In the genomic region with DNA sequence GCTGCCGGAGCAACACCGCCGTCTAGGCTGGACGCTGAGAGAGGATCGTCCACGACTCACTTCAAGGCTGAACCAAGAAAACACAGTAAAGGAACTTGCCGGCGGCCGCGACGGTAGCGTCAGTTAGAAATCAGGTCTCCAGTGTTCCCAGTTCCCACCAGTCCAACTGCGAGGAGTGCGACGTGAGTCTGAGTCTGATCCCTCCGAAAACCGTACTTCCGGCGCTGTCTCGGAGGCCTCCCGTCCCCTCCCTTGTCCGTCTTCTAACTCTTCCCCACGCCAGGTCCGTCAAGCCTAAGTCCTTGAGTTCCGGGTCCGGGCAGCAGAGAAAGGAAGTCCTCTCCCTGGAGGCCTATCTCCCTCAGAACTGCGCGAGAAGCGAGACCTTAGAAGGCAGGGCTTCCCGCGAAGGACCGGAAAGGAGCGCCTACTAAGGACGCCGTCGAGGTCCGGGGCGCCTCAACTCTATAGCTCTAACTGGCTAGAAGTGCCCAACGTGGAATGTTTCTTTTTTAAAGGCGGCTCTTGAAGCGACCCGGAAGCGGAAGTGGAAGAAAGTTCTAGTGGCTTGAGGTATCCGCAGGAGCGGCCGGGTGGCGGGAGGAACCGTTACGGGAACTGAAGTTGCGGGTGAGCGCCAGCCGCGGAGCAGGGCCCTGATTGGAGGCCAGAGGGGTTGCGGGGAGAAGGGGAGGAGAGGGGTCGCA, we compare ENCODE assay signal across 1 cellular context.
A peak's percentile ranks its signal among the peaks of the same experiment; 100 is the strongest.
TF ChIP-seq lines count a peak whose summit lies in the region.

A gene with protein sequence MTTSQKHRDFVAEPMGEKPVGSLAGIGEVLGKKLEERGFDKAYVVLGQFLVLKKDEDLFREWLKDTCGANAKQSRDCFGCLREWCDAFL (plus strand): TSS at position 563 of the 707 bp plus-strand sequence. CDS start 748 bp downstream, outside the sequence.
TSS of gene EIF1AD (minus strand) at position 217 of the 707 bp plus-strand sequence. CDS start 1,768 bp downstream, outside the sequence.

TF ChIP-seq in HEK293, 187 proteins besides CTCF, POLR2A, EP300 and RAD21 (continued from another document):
- TF ChIP-seq ZNF639 (tag by site-specific recombination; IDR thresholded peaks at IDR 0.05) (peak; percentile 100), ZNF426 (tag by site-specific recombination; IDR thresholded peaks at IDR 0.05) (no peak), ZNF433 (tag by site-specific recombination; IDR thresholded peaks at IDR 0.05; ENCODE audit: low read depth) (no peak), REST (tag by site-specific recombination; IDR thresholded peaks at IDR 0.05) (peak; percentile 62), ZSCAN18 (tag by site-specific recombination; IDR thresholded peaks at IDR 0.05) (no peak), ZNF560 (tag by site-specific recombination; IDR thresholded peaks at IDR 0.05; ENCODE audit: borderline replicate concordance) (no peak), PRDM6 (tag by site-specific recombination; IDR thresholded peaks at IDR 0.05) (no peak), ZNF366 (tag by site-specific recombination; conservative IDR thresholded peaks at IDR 0.05) (peak; percentile 38; the same call in 1 of the 2 replicates)
TF ChIP-seq in HEK293: peak in this region for 93.
